Comparison of ENCODE assay signal across 8 cellular contexts in the genomic region with DNA sequence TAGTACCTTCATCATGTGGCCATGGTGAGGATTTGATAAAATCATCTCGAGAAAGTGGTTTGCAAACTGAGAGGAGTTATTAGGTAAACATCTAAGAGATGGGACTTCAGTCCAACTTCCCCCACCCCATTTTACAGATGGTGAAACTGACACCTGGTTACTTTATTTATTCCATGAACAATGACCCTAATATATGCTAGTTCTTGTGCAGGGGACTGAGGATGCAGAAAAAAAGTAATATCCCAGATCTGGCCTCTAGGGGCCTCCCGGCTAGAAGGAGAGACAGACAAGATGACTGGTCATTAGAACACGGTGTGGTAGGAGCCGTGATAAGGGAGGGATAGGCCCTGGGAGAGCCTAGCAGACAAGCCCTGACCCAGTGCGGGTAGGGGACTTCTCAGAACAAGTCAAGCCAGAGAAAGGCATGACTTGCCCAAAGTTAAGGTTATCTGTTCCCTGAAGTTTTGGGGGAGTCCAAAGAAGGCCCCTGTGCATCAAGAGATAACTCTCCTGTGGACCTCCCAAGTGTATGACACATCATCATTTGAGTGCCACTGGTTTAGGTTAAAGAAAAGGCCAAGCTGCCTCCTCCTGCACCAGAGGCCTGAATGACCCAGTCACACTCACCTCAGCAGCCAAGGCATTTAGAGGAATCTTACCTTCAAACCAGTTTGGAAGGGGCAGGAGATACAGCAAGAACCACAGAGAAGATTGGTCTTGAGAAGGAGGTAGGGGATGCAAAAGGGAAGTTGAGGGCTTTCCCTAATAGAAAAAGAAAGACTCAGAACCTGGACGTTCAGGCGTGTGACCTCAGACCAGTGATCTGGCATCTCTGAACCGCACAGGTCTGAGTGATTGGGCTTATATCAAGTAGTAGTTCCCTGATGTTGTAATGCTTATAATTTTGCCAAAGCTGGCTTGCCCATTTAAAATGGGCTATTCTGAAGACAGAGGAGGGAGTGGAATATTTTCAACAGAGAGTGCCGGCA. TPM values are rescaled to one million over a fixed set of nuclear protein-coding genes. Genes with fewer than 3 reads are reported as not detected.
A peak's percentile ranks its signal among the peaks of the same experiment; 100 is the strongest.
DNase-seq lines count a peak whose midpoint lies in the region; ATAC-seq and TF ChIP-seq lines count a peak whose summit lies in the region.

No MANE protein-coding gene starts in this region.

- peaks cover 3% of the 10 kb centered on the region for H3K27me3 ChIP-seq in brain microvascular endothelial cell (replicated peaks)

- DNase-seq in NCI-H1694 (lab: John Stamatoyannopoulos, UW), result peak; percentile 13
- DNase-seq in NCI-H1694 treated with DMSO at 0.1 percent for 48 hours (lab: John Stamatoyannopoulos, UW), result no peak
- peak; percentile 48 for DNase-seq in KBM-7
- DNase-seq in brain microvascular endothelial cell, result peak; percentile 42
- no peak for DNase-seq in left colon
- DNase-seq in DMS153 (lab: John Stamatoyannopoulos, UW), result no peak
- DNase-seq in NCI-H345 (lab: John Stamatoyannopoulos, UW), result no peak

- no peak overlapping the region for H3K4me3 ChIP-seq in brain microvascular endothelial cell (ENCODE audit: low read depth, low read length)

- peak; percentile 66 for TF ChIP-seq CTCF in brain microvascular endothelial cell (IDR thresholded peaks at IDR 0.05; ENCODE audit: low read depth, low read length, missing control alignments)

- intact Hi-C loops in left colon (cut with DNase I, micrococcal nuclease), result no loop called here

- H3K36me3 ChIP-seq in brain microvascular endothelial cell (replicated peaks), result no peaks in the 10 kb centered on the region

- peak; percentile 42 for ATAC-seq in left colon
- no peak for ATAC-seq in GM18909 (IDR thresholded peaks at IDR 0.05; ENCODE audit: poor library complexity, unreplicated experiment)

- in situ Hi-C loops in KBM-7 (cut with MboI; ENCODE audit: low pct_unique_long_range_greater_than_20kb, low sequenced_read_pairs) (no loop called here), brain microvascular endothelial cell (cut with HindIII; ENCODE audit: low pct_ligation_motif_present, low sequenced_read_pairs) (no loop called here)

- H3K27ac ChIP-seq in brain microvascular endothelial cell, result no peak overlapping the region

RNA-seq across cellular contexts. Expression of a gene that starts 1.6 kb away (rescaled TPM):
- 10 to 100 TPM in 1 of 2 donors, 1 to 10 TPM in 1; 2.5 to 11.4 TPM for total RNA-seq in left colon

Comparison
In these comparisons a context has a peak if more than half of its experiments do, and no peak if none do; other contexts are left out.
1. DNase-seq: peak in NCI-H1694 (single experiment), KBM-7 (single experiment) and brain microvascular endothelial cell (single experiment); none in NCI-H1694 treated with DMSO at 0.1 percent for 48 hours (single experiment), left colon (0 of 2), DMS153 (single experiment) and NCI-H345 (single experiment).